8 cellular contexts compared by ENCODE assay signal in genomic region chr22:37801946-37802309, GRCh38. TPM values are rescaled to one million over a fixed set of nuclear protein-coding genes. Genes with fewer than 3 reads are reported as not detected.
DNase-seq lines count a peak whose midpoint lies in the region; ATAC-seq and TF ChIP-seq lines count a peak whose summit lies in the region.

No MANE protein-coding gene starts in this region.

- no peaks in the 10 kb centered on the region for H4K20me1 ChIP-seq in neural cell (ENCODE audit: insufficient read depth)

- H2AFZ ChIP-seq in neural cell (ENCODE audit: low read depth, low read length) = peak overlapping the region; percentile 94

- H3K27ac ChIP-seq in duodenal mucosa (ENCODE audit: low read depth, low read length) (no peak overlapping the region), neural cell (ENCODE audit: low read length) (peak overlapping the region; percentile 42)

- ATAC-seq in HG02763 (IDR thresholded peaks at IDR 0.05; ENCODE audit: unreplicated experiment) (no peak), HG02970 (IDR thresholded peaks at IDR 0.05; ENCODE audit: low FRiP score, unreplicated experiment) (no peak), HG03025 (IDR thresholded peaks at IDR 0.05; ENCODE audit: low FRiP score, unreplicated experiment) (no peak), GM21619 (IDR thresholded peaks at IDR 0.05; ENCODE audit: unreplicated experiment) (no peak)

- peaks cover 5% of the 10 kb centered on the region for H3F3A ChIP-seq in neural cell (ENCODE audit: insufficient read depth, low read length, poor library complexity, severe bottlenecking)

- peak overlapping the region; percentile 53 for H3K4me3 ChIP-seq in GM06990 (replicated peaks; ENCODE audit: low read depth, low read length)
- H3K4me3 ChIP-seq in NT2/D1 (ENCODE audit: insufficient read length, low read depth) = peak overlapping the region; percentile 73
- H3K4me3 ChIP-seq in duodenal mucosa (ENCODE audit: low read depth in 1 of 2, low read length in 2 of 2) = peak overlapping the region; percentile 79 to 81
- peak overlapping the region; percentile 89 for H3K4me3 ChIP-seq in neural cell (ENCODE audit: low read length)

- H3K79me2 ChIP-seq in neural cell (replicated peaks; ENCODE audit: insufficient read depth, low read length) = no peaks in the 10 kb centered on the region

- peak overlapping the region; percentile 88 for H3K4me2 ChIP-seq in neural cell (ENCODE audit: low read length)

- H3K27me3 ChIP-seq in GM06990 (replicated peaks; ENCODE audit: control insufficient read depth, insufficient read depth, low read length) (peaks cover 10% of the 10 kb centered on the region; the same call in 1 of the 2 replicates), NT2/D1 (ENCODE audit: insufficient read depth, insufficient read length) (peaks cover 54% of the 10 kb centered on the region), duodenal mucosa (ENCODE audit: control insufficient read depth in 1 of 2, insufficient read depth in 2 of 2, low read length in 2 of 2) (no peaks in the 10 kb centered on the region), neural cell (ENCODE audit: insufficient read depth, low read depth, low read length) (peaks cover 36% of the 10 kb centered on the region)

- H3K9ac ChIP-seq in NT2/D1 (ENCODE audit: insufficient read length, low read depth) (no peak overlapping the region), duodenal mucosa (ENCODE audit: low read depth in 1 of 2, low read length in 2 of 2) (peak overlapping the region; percentile 61 to 66), neural cell (ENCODE audit: low read length) (peak overlapping the region; percentile 84)

- H3K36me3 ChIP-seq in GM06990 (ENCODE audit: control insufficient read depth, insufficient read depth, low read length) (no peaks in the 10 kb centered on the region), NT2/D1 (ENCODE audit: insufficient read depth, insufficient read length, low read length) (no peaks in the 10 kb centered on the region), duodenal mucosa (ENCODE audit: control insufficient read depth in 1 of 2, insufficient read depth in 2 of 2, low read length in 2 of 2) (no peaks in the 10 kb centered on the region), neural cell (ENCODE audit: insufficient read depth, low read length) (no peaks in the 10 kb centered on the region)

- H3K4me1 ChIP-seq in NT2/D1 (ENCODE audit: insufficient read depth, insufficient read length) (peaks cover 5% of the 10 kb centered on the region), duodenal mucosa (ENCODE audit: control insufficient read depth in 1 of 2, insufficient read depth in 2 of 2, low read length in 2 of 2) (peaks cover 16 to 35% of the 10 kb centered on the region in 2 donors)

- H3K9me3 ChIP-seq in NT2/D1 (ENCODE audit: insufficient read depth, low read length) (no peaks in the 10 kb centered on the region), duodenal mucosa (ENCODE audit: control insufficient read depth in 1 of 2, low read length in 2 of 2) (no peaks in the 10 kb centered on the region), neural cell (ENCODE audit: low read length) (no peaks in the 10 kb centered on the region)

- no peak for TF ChIP-seq RAD21 in neural cell (conservative IDR thresholded peaks at IDR 0.05)

- no peaks in the 10 kb centered on the region for H3K9me2 ChIP-seq in neural cell (ENCODE audit: insufficient read depth, low read length)

- DNase-seq in GM06990 (ENCODE audit: extremely low read depth, insufficient read length) (no peak), NT2/D1 (ENCODE audit: low read depth, low spot score) (no peak)

- TF ChIP-seq CTCF in GM06990 (IDR thresholded peaks at IDR 0.05; ENCODE audit: insufficient read depth, low read length, poor library complexity, severe bottlenecking) (no peak), neural cell (IDR thresholded peaks at IDR 0.05; ENCODE audit: poor library complexity, severe bottlenecking) (no peak)

- no peak for TF ChIP-seq EP300 in neural cell (conservative IDR thresholded peaks at IDR 0.05; ENCODE audit: poor library complexity, severe bottlenecking)

TF ChIP-seq in neural cell, 6 proteins besides CTCF, POLR2A, EP300 and RAD21:
- TF ChIP-seq MXI1 (conservative IDR thresholded peaks at IDR 0.05; ENCODE audit: poor library complexity, severe bottlenecking) (peak; percentile 56), REST (IDR thresholded peaks at IDR 0.05; ENCODE audit: borderline replicate concordance) (no peak)

RNA-seq across cellular contexts. Expression of gene GCAT, which starts 5.8 kb away (rescaled TPM):
- polyA plus RNA-seq in neural cell = 12.2 and 13.0 TPM in 2 replicates
- 11.9 and 12.2 TPM in 2 replicates for polyA minus RNA-seq in neural cell

RNA-seq across cellular contexts. Expression of gene GALR3, which starts 21.3 kb away (rescaled TPM):
- 0.73 TPM in 1 of 2 replicates, not detected in the other for polyA plus RNA-seq in neural cell
- polyA minus RNA-seq in neural cell = not detected in 2 replicates

RNA-seq across cellular contexts. Expression of gene ANKRD54, which starts 42.2 kb away (rescaled TPM):
- polyA plus RNA-seq in neural cell = 92.4 and 127 TPM in 2 replicates
- polyA minus RNA-seq in neural cell = 51.2 and 59.2 TPM in 2 replicates

RNA-seq across cellular contexts. Expression of gene EIF3L, which starts 47.3 kb away (rescaled TPM):
- polyA plus RNA-seq in neural cell = 352 and 396 TPM in 2 replicates
- 527 and 529 TPM in 2 replicates for polyA minus RNA-seq in neural cell
